ENCODE assay signal across 9 cellular contexts in the genomic region with DNA sequence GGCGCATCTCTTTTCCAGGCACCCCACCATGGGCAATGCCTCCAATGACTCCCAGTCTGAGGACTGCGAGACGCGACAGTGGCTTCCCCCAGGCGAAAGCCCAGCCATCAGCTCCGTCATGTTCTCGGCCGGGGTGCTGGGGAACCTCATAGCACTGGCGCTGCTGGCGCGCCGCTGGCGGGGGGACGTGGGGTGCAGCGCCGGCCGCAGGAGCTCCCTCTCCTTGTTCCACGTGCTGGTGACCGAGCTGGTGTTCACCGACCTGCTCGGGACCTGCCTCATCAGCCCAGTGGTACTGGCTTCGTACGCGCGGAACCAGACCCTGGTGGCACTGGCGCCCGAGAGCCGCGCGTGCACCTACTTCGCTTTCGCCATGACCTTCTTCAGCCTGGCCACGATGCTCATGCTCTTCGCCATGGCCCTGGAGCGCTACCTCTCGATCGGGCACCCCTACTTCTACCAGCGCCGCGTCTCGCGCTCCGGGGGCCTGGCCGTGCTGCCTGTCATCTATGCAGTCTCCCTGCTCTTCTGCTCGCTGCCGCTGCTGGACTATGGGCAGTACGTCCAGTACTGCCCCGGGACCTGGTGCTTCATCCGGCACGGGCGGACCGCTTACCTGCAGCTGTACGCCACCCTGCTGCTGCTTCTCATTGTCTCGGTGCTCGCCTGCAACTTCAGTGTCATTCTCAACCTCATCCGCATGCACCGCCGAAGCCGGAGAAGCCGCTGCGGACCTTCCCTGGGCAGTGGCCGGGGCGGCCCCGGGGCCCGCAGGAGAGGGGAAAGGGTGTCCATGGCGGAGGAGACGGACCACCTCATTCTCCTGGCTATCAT. TPM values are rescaled to one million over a fixed set of nuclear protein-coding genes. Genes with fewer than 3 reads are reported as not detected.
DNase-seq lines count a peak whose midpoint lies in the region; ATAC-seq and TF ChIP-seq lines count a peak whose summit lies in the region.
"Had no signal": no experiment of that assay in that cellular context is flagged by ENCODE, and none has a peak within 500 bp of the region (broad histone marks: within the 10 kb centered on the region; RNA-seq: fewer than 3 reads in every experiment).

No MANE protein-coding gene starts in this region.

- no peaks in the 10 kb centered on the region for H3K27me3 Mint-ChIP-seq in activated T-helper 2 cell treated with anti-CD3 and anti-CD28 coated beads, Interferon-gamma antibody, Interleukin-2, Interleukin-4, amounts not matched to agents 10 μg/mL and 5 μg/mL and 100 μg/mL, durations not matched to agents 14 hours and 24 hours and 36 hours (ENCODE audit: low read depth)

- H3K4me2 ChIP-seq in parathyroid adenoma (ENCODE audit: low read length): peak overlapping the region; percentile 64

- peak overlapping the region; percentile 98 for H3K27ac Mint-ChIP-seq in activated T-helper 2 cell treated with anti-CD3 and anti-CD28 coated beads, Interferon-gamma antibody, Interleukin-2, Interleukin-4, amounts not matched to agents 10 μg/mL and 5 μg/mL and 100 μg/mL, durations not matched to agents 14 hours and 24 hours and 36 hours

- peaks cover 62% of the 10 kb centered on the region for H3K4me1 Mint-ChIP-seq in activated T-helper 2 cell treated with anti-CD3 and anti-CD28 coated beads, Interferon-gamma antibody, Interleukin-2, Interleukin-4, amounts not matched to agents 10 μg/mL and 5 μg/mL and 100 μg/mL, durations not matched to agents 14 hours and 24 hours and 36 hours (ENCODE audit: low read depth)

- peak overlapping the region; percentile 45 for H3K4me3 ChIP-seq in parathyroid adenoma (ENCODE audit: low read depth, low read length)

- peak overlapping the region; percentile 72 for H2AFZ ChIP-seq in parathyroid adenoma

- no peak overlapping the region for H3K9ac ChIP-seq in parathyroid adenoma

- H3K9me3 ChIP-seq in parathyroid adenoma (ENCODE audit: control insufficient read depth, low read length): no peaks in the 10 kb centered on the region

- intact Hi-C loops in activated T-helper 2 cell treated with anti-CD3 and anti-CD28 coated beads, Interferon-gamma antibody, Interleukin-2, Interleukin-4, amounts not matched to agents 10 μg/mL and 5 μg/mL and 100 μg/mL, durations not matched to agents 14 hours and 24 hours and 36 hours (cut with micrococcal nuclease): loop anchor here (1.0 to 10.0 kb wide), 5 partner anchors 11 to 380 kb away; partner anchors contain the start of genes ERO1A, GPR137C and TXNDC16
- intact Hi-C loops in head of caudate nucleus (cut with DNase I): no loop called here

- H3K36me3 ChIP-seq in parathyroid adenoma (ENCODE audit: control insufficient read depth, insufficient read depth, low read length): no peaks in the 10 kb centered on the region

- peak overlapping the region; percentile 100 for H3K4me3 Mint-ChIP-seq in activated T-helper 2 cell treated with anti-CD3 and anti-CD28 coated beads, Interferon-gamma antibody, Interleukin-2, Interleukin-4, amounts not matched to agents 10 μg/mL and 5 μg/mL and 100 μg/mL, durations not matched to agents 14 hours and 24 hours and 36 hours (ENCODE audit: low read depth)

- no peaks in the 10 kb centered on the region for H3K27me3 ChIP-seq in parathyroid adenoma (ENCODE audit: control insufficient read depth, insufficient read depth, low read length)

- no peak overlapping the region for H3K27ac ChIP-seq in parathyroid adenoma

- H3K79me2 ChIP-seq in parathyroid adenoma: no peaks in the 10 kb centered on the region

- DNase-seq in NCI-H82 (lab: John Stamatoyannopoulos, UW) (peak; percentile 39), NCI-H82 treated with DMSO at 0.1 percent for 48 hours (lab: John Stamatoyannopoulos, UW; ENCODE audit: unreplicated experiment) (no peak), NCI-H1105 treated with DMSO at 0.1 percent for 48 hours (lab: John Stamatoyannopoulos, UW) (peak; percentile 72), head of caudate nucleus (peak in 24 of 42 donors; percentile 7 to 46 (median 18))
- peak; percentile 44 for DNase-seq in activated T-helper 2 cell treated with anti-CD3 and anti-CD28 coated beads, Interferon-gamma antibody, Interleukin-2, Interleukin-4, amounts not matched to agents 10 μg/mL and 5 μg/mL and 100 μg/mL, durations not matched to agents 14 hours and 24 hours and 36 hours (ENCODE audit: low spot score)

- H3K9me3 Mint-ChIP-seq in activated T-helper 2 cell treated with anti-CD3 and anti-CD28 coated beads, Interferon-gamma antibody, Interleukin-2, Interleukin-4, amounts not matched to agents 10 μg/mL and 5 μg/mL and 100 μg/mL, durations not matched to agents 14 hours and 24 hours and 36 hours: no peaks in the 10 kb centered on the region

- no peak for TF ChIP-seq CTCF in parathyroid adenoma (IDR thresholded peaks at IDR 0.05)

- H3K36me3 Mint-ChIP-seq in activated T-helper 2 cell treated with anti-CD3 and anti-CD28 coated beads, Interferon-gamma antibody, Interleukin-2, Interleukin-4, amounts not matched to agents 10 μg/mL and 5 μg/mL and 100 μg/mL, durations not matched to agents 14 hours and 24 hours and 36 hours (ENCODE audit: low read depth): peaks cover 61% of the 10 kb centered on the region

- no peak for ATAC-seq in HG03108 (IDR thresholded peaks at IDR 0.05; ENCODE audit: unreplicated experiment)
- ATAC-seq in GM18502 (IDR thresholded peaks at IDR 0.05; ENCODE audit: poor library complexity, unreplicated experiment): no peak

- H3K4me1 ChIP-seq in parathyroid adenoma: no peaks in the 10 kb centered on the region

RNA-seq across cellular contexts. Expression of gene PTGER2, which starts 0.6 kb away (rescaled TPM):
- total RNA-seq in activated T-helper 2 cell treated with anti-CD3 and anti-CD28 coated beads, Interferon-gamma antibody, Interleukin-2, Interleukin-4, amounts not matched to agents 10 μg/mL and 5 μg/mL and 100 μg/mL, durations not matched to agents 14 hours and 24 hours and 36 hours: 53.3 and 54.1 TPM in 2 replicates
- total RNA-seq: dermis microvascular lymphatic vessel endothelial cell had no signal

RNA-seq across cellular contexts. Expression of gene PTGDR, which starts 47.2 kb away (rescaled TPM):
- total RNA-seq in activated T-helper 2 cell treated with anti-CD3 and anti-CD28 coated beads, Interferon-gamma antibody, Interleukin-2, Interleukin-4, amounts not matched to agents 10 μg/mL and 5 μg/mL and 100 μg/mL, durations not matched to agents 14 hours and 24 hours and 36 hours: 0.07 and 0.25 TPM in 2 replicates
- total RNA-seq: dermis microvascular lymphatic vessel endothelial cell had no signal
